In genomic region chr2:28450901-28451565, GRCh38 we compare ENCODE assay signal across 18 cellular contexts. TPM values are rescaled to one million over a fixed set of nuclear protein-coding genes. Genes with fewer than 3 reads are reported as not detected.
DNase-seq lines count a peak whose midpoint lies in the region; ATAC-seq and TF ChIP-seq lines count a peak whose summit lies in the region.
"Had no signal": no experiment of that assay in that cellular context is flagged by ENCODE, and none has a peak within 500 bp of the region (broad histone marks: within the 10 kb centered on the region; RNA-seq: fewer than 3 reads in every experiment).

No MANE protein-coding gene starts in this region.

- H3K9me3 Mint-ChIP-seq in T-helper 2 cell treated with Interferon-gamma antibody and Interleukin-4, amounts not matched to agents 5 μg/mL and 100 μg/mL, for 36 hours = no peaks in the 10 kb centered on the region
- peaks cover 0 to 10% of the 10 kb centered on the region in 2 donors for H3K9me3 Mint-ChIP-seq in activated naive CD4-positive, alpha-beta T cell treated with anti-CD3 and anti-CD28 coated beads, Interleukin-2, amount 50 U/mL, for 72 hours
- no peaks in the 10 kb centered on the region for H3K9me3 Mint-ChIP-seq in chondrocyte (ENCODE audit: low read depth)
- no peaks in the 10 kb centered on the region for H3K9me3 Mint-ChIP-seq in type B pancreatic cell
- H3K9me3 Mint-ChIP-seq: CD8-positive, alpha-beta memory T cell had no signal

- no peaks in the 10 kb centered on the region for H3K27me3 Mint-ChIP-seq in T-helper 2 cell treated with Interferon-gamma antibody and Interleukin-4, amounts not matched to agents 5 μg/mL and 100 μg/mL, for 36 hours (ENCODE audit: low read depth)
- H3K27me3 Mint-ChIP-seq in chondrocyte (ENCODE audit: low read depth) (no peaks in the 10 kb centered on the region), type B pancreatic cell (no peaks in the 10 kb centered on the region)

- no peak overlapping the region for H3K4me3 Mint-ChIP-seq in T-helper 2 cell treated with Interferon-gamma antibody and Interleukin-4, amounts not matched to agents 5 μg/mL and 100 μg/mL, for 36 hours
- no peak overlapping the region for H3K4me3 Mint-ChIP-seq in chondrocyte (ENCODE audit: unreplicated experiment)
- H3K4me3 Mint-ChIP-seq in type B pancreatic cell = no peak overlapping the region
- H3K4me3 Mint-ChIP-seq: CD8-positive, alpha-beta memory T cell had no signal

- no peaks in the 10 kb centered on the region for H4K20me1 ChIP-seq in OCI-LY7 (ENCODE audit: insufficient read depth, low read length)

- intact Hi-C loops in OCI-LY7 (cut with micrococcal nuclease; ENCODE audit: unreplicated experiment) = loop anchor here (5.0 kb wide), 1 partner anchor 749 kb away; no protein-coding TSS in a partner anchor

- H3K79me2 ChIP-seq in OCI-LY7 (ENCODE audit: insufficient read depth, low read depth, low read length) = no peaks in the 10 kb centered on the region

- CTCF ChIA-PET in RWPE1 (lab: Yijun Ruan, JAX) = no interaction called here
- CTCF ChIA-PET in OCI-LY7 (lab: Charles Lee; ENCODE audit: unreplicated experiment) = no interaction called here

- TF ChIP-seq CTCF in RWPE1 (conservative IDR thresholded peaks at IDR 0.05; ENCODE audit: low read depth) = no peak
- no peak for TF ChIP-seq CTCF in chondrocyte (IDR thresholded peaks at IDR 0.05)
- no peak for TF ChIP-seq CTCF in OCI-LY7 (conservative IDR thresholded peaks at IDR 0.05; ENCODE audit: low read length)
- no peak for TF ChIP-seq CTCF in type B pancreatic cell (conservative IDR thresholded peaks at IDR 0.05)

- no peak for DNase-seq in T-helper 2 cell treated with Interferon-gamma antibody and Interleukin-4, amounts not matched to agents 5 μg/mL and 100 μg/mL, for 36 hours (ENCODE audit: low spot score)
- no peak for DNase-seq in T-helper 2 cell
- no peak for DNase-seq in activated naive CD4-positive, alpha-beta T cell treated with anti-CD3 and anti-CD28 coated beads, Interleukin-2, amount 50 U/mL, for 72 hours (ENCODE audit: low spot score in 2 of 2)
- DNase-seq in activated naive CD4-positive, alpha-beta T cell (lab: John Stamatoyannopoulos, UW) = no peak
- no peak for DNase-seq in RWPE1 (ENCODE audit: low spot score)
- DNase-seq in chondrocyte (ENCODE audit: low spot score) = no peak
- DNase-seq in OCI-LY7 (ENCODE audit: low spot score) = no peak
- no peak for DNase-seq in type B pancreatic cell (ENCODE audit: extremely low spot score, unreplicated experiment)
- DNase-seq: 8988T; CD8-positive, alpha-beta memory T cell; GDM1; Kasumi-1; MM.1S; NCI-H1092 treated with DMSO at 0.1 percent for 48 hours; NCI-H2081 treated with DMSO at 0.1 percent for 48 hours; NCI-H510A treated with DMSO at 0.1 percent for 48 hours; NCI-H82; PC-9 had no signal

- H3K4me3 ChIP-seq in OCI-LY7 (ENCODE audit: low read depth, low read length, poor library complexity, severe bottlenecking) = no peak overlapping the region
- H3K4me3 ChIP-seq: PC-9 had no signal

- no peak overlapping the region for H2AFZ ChIP-seq in OCI-LY7 (ENCODE audit: low read length)
- H2AFZ ChIP-seq: PC-9 had no signal

- H3K27ac ChIP-seq in RWPE1 (peak overlapping the region; percentile 37), OCI-LY7 (ENCODE audit: low read depth, low read length, poor library complexity, severe bottlenecking) (no peak overlapping the region)

- POLR2A ChIA-PET in RWPE1 (lab: Yijun Ruan, JAX; ENCODE audit: low non-redundant PET) = no interaction called here
- POLR2A ChIA-PET in OCI-LY7 (lab: Charles Lee) = no interaction called here

- ATAC-seq in activated naive CD4-positive, alpha-beta T cell treated with anti-CD3 and anti-CD28 coated beads, Interleukin-2, amount 50 U/mL, for 72 hours = no peak

- H3K36me3 Mint-ChIP-seq in T-helper 2 cell treated with Interferon-gamma antibody and Interleukin-4, amounts not matched to agents 5 μg/mL and 100 μg/mL, for 36 hours (ENCODE audit: low read depth) = no peaks in the 10 kb centered on the region
- no peaks in the 10 kb centered on the region for H3K36me3 Mint-ChIP-seq in activated naive CD4-positive, alpha-beta T cell treated with anti-CD3 and anti-CD28 coated beads, Interleukin-2, amount 50 U/mL, for 72 hours
- H3K36me3 Mint-ChIP-seq in chondrocyte (ENCODE audit: low read depth) (no peaks in the 10 kb centered on the region), type B pancreatic cell (no peaks in the 10 kb centered on the region)
- H3K36me3 Mint-ChIP-seq: CD8-positive, alpha-beta memory T cell had no signal

- no peaks in the 10 kb centered on the region for H3K4me1 ChIP-seq in OCI-LY7 (ENCODE audit: insufficient read depth, low read length, poor library complexity, severe bottlenecking)

- peak overlapping the region; percentile 24 for H3K27ac Mint-ChIP-seq in T-helper 2 cell treated with Interferon-gamma antibody and Interleukin-4, amounts not matched to agents 5 μg/mL and 100 μg/mL, for 36 hours
- peak overlapping the region; percentile 95 to 99 for H3K27ac Mint-ChIP-seq in activated naive CD4-positive, alpha-beta T cell treated with anti-CD3 and anti-CD28 coated beads, Interleukin-2, amount 50 U/mL, for 72 hours
- peak overlapping the region; percentile 15 for H3K27ac Mint-ChIP-seq in chondrocyte (ENCODE audit: unreplicated experiment)
- no peak overlapping the region for H3K27ac Mint-ChIP-seq in type B pancreatic cell

- H3K9me2 ChIP-seq in OCI-LY7 (ENCODE audit: insufficient read depth, low read length) = no peaks in the 10 kb centered on the region

- no TSS peak for BruUV-seq in OCI-LY7 (replicated peaks; lab: Mats Ljungman, UMichigan)

- H3K36me3 ChIP-seq in OCI-LY7 (ENCODE audit: insufficient read depth, low read length) = no peaks in the 10 kb centered on the region

- H3K9me3 ChIP-seq in OCI-LY7 (ENCODE audit: low read length) = no peaks in the 10 kb centered on the region

- H3K4me2 ChIP-seq in OCI-LY7 (ENCODE audit: low read length) = no peak overlapping the region

- peaks cover 46% of the 10 kb centered on the region for H3K4me1 Mint-ChIP-seq in T-helper 2 cell treated with Interferon-gamma antibody and Interleukin-4, amounts not matched to agents 5 μg/mL and 100 μg/mL, for 36 hours (ENCODE audit: low read depth)
- peaks cover 27% of the 10 kb centered on the region for H3K4me1 Mint-ChIP-seq in chondrocyte (ENCODE audit: low read depth)
- no peaks in the 10 kb centered on the region for H3K4me1 Mint-ChIP-seq in type B pancreatic cell (ENCODE audit: unreplicated experiment)

RNA-seq across cellular contexts. Expression of gene PLB1, which starts 44.8 kb away (rescaled TPM):
- total RNA-seq in activated naive CD4-positive, alpha-beta T cell treated with anti-CD3 and anti-CD28 coated beads, Interleukin-2, amount 50 U/mL, for 72 hours = under 1 TPM; 0.39 to 0.89 TPM
- total RNA-seq in chondrocyte = 4.4 to 8.2 TPM (median 5.8 TPM) in 3 replicates
- not detected in 2 replicates for total RNA-seq in OCI-LY7 (2014; rRNA removed; shearing (Covaris generic))
- total RNA-seq in OCI-LY7 (2022) = not detected in 2 replicates
- total RNA-seq in type B pancreatic cell (ENCODE audit: low replicate concordance) = 1.9 and 3.4 TPM in 2 replicates

RNA-seq across cellular contexts. Expression of gene FOSL2, which starts 58.4 kb away (rescaled TPM):
- total RNA-seq in activated naive CD4-positive, alpha-beta T cell treated with anti-CD3 and anti-CD28 coated beads, Interleukin-2, amount 50 U/mL, for 72 hours = 100 to 1,000 TPM in 1 of 2 donors, 10 to 100 TPM in 1; 99.3 to 153 TPM
- total RNA-seq in chondrocyte (93.0 to 163 TPM (median 156 TPM) in 3 replicates), OCI-LY7 (2022) (0.39 and 1.0 TPM in 2 replicates), type B pancreatic cell (ENCODE audit: low replicate concordance) (42.1 and 100 TPM in 2 replicates)
- total RNA-seq in OCI-LY7 (2014; rRNA removed; shearing (Covaris generic)) = 0.03 and 0.35 TPM in 2 replicates

Comparison
In these comparisons a context has a peak if more than half of its experiments do, and no peak if none do; other contexts are left out.
1. RNA of gene FOSL2, which starts 58.4 kb away (total RNA-seq): 93.0 to 163 TPM in chondrocyte, 99.3 to 153 TPM in activated naive CD4-positive, alpha-beta T cell treated with anti-CD3 and anti-CD28 coated beads, Interleukin-2, amount 50 U/mL, for 72 hours and 42.1 to 100 TPM in type B pancreatic cell; 0.03 to 1.0 TPM in OCI-LY7; every median in the first group is over 10 times any median in the second.